Comparison of ENCODE assay signal across 11 cellular contexts in the genomic region with DNA sequence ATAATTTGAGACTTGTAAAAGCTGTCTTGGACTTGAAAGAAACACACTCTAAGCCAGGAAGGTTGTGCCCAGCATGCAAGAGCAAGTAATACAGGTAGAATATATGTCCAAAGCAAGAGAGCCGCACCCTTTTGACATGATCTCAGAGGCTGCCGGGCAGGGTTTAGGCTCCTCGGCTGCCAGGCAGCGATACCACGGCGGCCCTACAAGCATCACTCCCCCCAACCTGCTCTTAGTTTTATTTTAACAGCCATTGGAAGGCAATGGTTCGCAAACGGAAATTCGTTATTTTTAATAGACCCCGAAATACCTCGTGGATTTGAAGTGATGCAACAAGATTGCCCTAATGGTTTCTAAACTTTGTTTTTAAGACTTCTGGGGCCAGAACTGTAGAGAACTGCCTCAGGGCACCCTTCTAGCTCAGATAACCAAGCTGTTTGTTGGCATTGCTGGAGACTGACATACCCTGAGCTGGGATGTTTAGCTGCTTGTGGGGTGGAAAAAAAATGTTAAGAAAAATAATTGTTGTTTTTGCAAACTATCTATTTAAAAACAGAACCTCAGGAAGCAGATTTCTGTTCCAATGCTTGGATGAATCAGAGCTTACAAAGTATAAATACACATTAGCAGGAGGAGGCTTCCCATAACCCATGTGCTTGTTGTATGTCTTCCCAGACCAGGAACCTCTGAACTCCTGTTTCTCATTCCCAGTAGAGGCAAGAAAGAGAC. TPM values are rescaled to one million over a fixed set of nuclear protein-coding genes. Genes with fewer than 3 reads are reported as not detected.
DNase-seq lines count a peak whose midpoint lies in the region; ATAC-seq and TF ChIP-seq lines count a peak whose summit lies in the region.
"Had no signal": no experiment of that assay in that cellular context is flagged by ENCODE, and none has a peak within 500 bp of the region (broad histone marks: within the 10 kb centered on the region; RNA-seq: fewer than 3 reads in every experiment).

No MANE protein-coding gene starts in this region.

- intact Hi-C loops in ovary (cut with DNase I) = loop anchor here in 1 of 4 donors (5.0 kb wide), 1 partner anchor 68 kb away; no protein-coding TSS in a partner anchor

- WGBS in esophagus, 2 donors = 42 to 67% methylated on average over 11 of the region's 11 CpGs
- 11 to 50% (median 19%) methylated on average over 11 of the region's 11 CpGs for WGBS in ovary, 3 donors

- no peak for ATAC-seq in HG03135 (IDR thresholded peaks at IDR 0.05; ENCODE audit: unreplicated experiment)

- no peak overlapping the region for H3K4me3 ChIP-seq in esophagus (ENCODE audit: low read depth in 1 of 2, low read length in 2 of 2)
- H3K4me3 ChIP-seq in ovary = no peak overlapping the region
- no peak overlapping the region for H3K4me3 ChIP-seq in HAP-1
- H3K4me3 ChIP-seq: right lobe of liver had no signal

- peak; percentile 43 for DNase-seq in AG08395 (ENCODE audit: low spot score)
- DNase-seq in NOMO-1 treated with DMSO at 0.1 percent for 48 hours (lab: John Stamatoyannopoulos, UW; ENCODE audit: unreplicated experiment) = peak; percentile 42
- no peak for DNase-seq in ovary
- no peak for DNase-seq in NCI-H187 (lab: John Stamatoyannopoulos, UW)
- DNase-seq in HAP-1 (ENCODE audit: low spot score in 2 of 2) = no peak
- DNase-seq in globus pallidus (ENCODE audit: low spot score) = no peak
- DNase-seq: activated naive CD4-positive, alpha-beta T cell; CD4-positive, alpha-beta T cell; right lobe of liver had no signal

- in situ Hi-C loops in HAP-1 (cut with MboI; ENCODE audit: low sequenced_read_pairs) = no loop called here

- peaks cover 2 to 10% of the 10 kb centered on the region in 2 donors for H3K36me3 ChIP-seq in esophagus (ENCODE audit: control insufficient read depth in 2 of 2, insufficient read depth in 2 of 2, low read length in 1 of 2)
- no peaks in the 10 kb centered on the region for H3K36me3 ChIP-seq in ovary
- H3K36me3 ChIP-seq in HAP-1 (replicated peaks) = peaks cover 17% of the 10 kb centered on the region

- H3K27ac ChIP-seq in esophagus (ENCODE audit: low read depth in 2 of 2, low read length in 1 of 2) (peak overlapping the region; percentile 93), ovary (peak overlapping the region in 1 of 2 donors; percentile 25)
- H3K27ac ChIP-seq: right lobe of liver had no signal

- no peaks in the 10 kb centered on the region for H3K9me3 ChIP-seq in esophagus (ENCODE audit: control insufficient read depth in 2 of 2, insufficient read depth in 1 of 2, low read depth in 1 of 2, low read length in 1 of 2)
- no peaks in the 10 kb centered on the region for H3K9me3 ChIP-seq in ovary
- no peaks in the 10 kb centered on the region for H3K9me3 ChIP-seq in HAP-1
- H3K9me3 ChIP-seq: right lobe of liver had no signal

- TF ChIP-seq EP300 in ovary (IDR thresholded peaks at IDR 0.05) = peak; percentile 7

- H3K4me1 ChIP-seq in esophagus (ENCODE audit: control insufficient read depth in 2 of 2, insufficient read depth in 2 of 2, low read length in 1 of 2) (peaks cover 8 to 24% of the 10 kb centered on the region in 2 donors), ovary (ENCODE audit: insufficient read depth) (peaks cover 19% of the 10 kb centered on the region), HAP-1 (peaks cover 3% of the 10 kb centered on the region; the same call in 1 of the 2 replicates)
- H3K4me1 ChIP-seq: right lobe of liver had no signal

- no peak for TF ChIP-seq CTCF in ovary (IDR thresholded peaks at IDR 0.05)

- no peak for TF ChIP-seq POLR2A in ovary (IDR thresholded peaks at IDR 0.05)

- no peaks in the 10 kb centered on the region for H3K27me3 ChIP-seq in esophagus (ENCODE audit: control insufficient read depth in 1 of 2, insufficient read depth in 2 of 2, low read length in 2 of 2)
- H3K27me3 ChIP-seq in ovary = no peaks in the 10 kb centered on the region
- H3K27me3 ChIP-seq in HAP-1 (ENCODE audit: low read depth) = no peaks in the 10 kb centered on the region
- H3K27me3 ChIP-seq: right lobe of liver had no signal

RNA-seq across cellular contexts. Expression of a gene that starts 39.0 kb away (rescaled TPM):
- polyA plus RNA-seq in esophagus (10 to 100 TPM; 36.5 to 48.8 TPM), ovary (10 to 100 TPM; 37.5 to 60.5 TPM)
- total RNA-seq in ovary = 10 to 100 TPM; 27.1 to 69.7 (median 41.0) TPM

Comparison
In these comparisons a context has a peak if more than half of its experiments do, and no peak if none do; other contexts are left out.
1. DNase-seq: peak in AG08395 (single experiment) and NOMO-1 treated with DMSO at 0.1 percent for 48 hours (single experiment); none in ovary (0 of 5), NCI-H187 (0 of 2), HAP-1 (0 of 2) and globus pallidus (single experiment).